36 cellular contexts compared by ENCODE assay signal in genomic region chr9:30597609-30598008, GRCh38.
"Had no signal": no experiment of that assay in that cellular context is flagged by ENCODE, and none has a peak within 500 bp of the region (broad histone marks: within the 10 kb centered on the region; RNA-seq: fewer than 3 reads in every experiment).

No MANE protein-coding gene starts in this region.

- H3K4me3 ChIP-seq: MG63 had no signal

- DNase-seq: MG63, MM.1S, MV-4-11, NCI-H1048, NCI-H1092, NCI-H1092 treated with DMSO at 0.1 percent for 48 hours, NCI-H1105, NCI-H1105 treated with DMSO at 0.1 percent for 48 hours, NCI-H1417, NCI-H1417 treated with DMSO at 0.1 percent for 48 hours, NCI-H1436, NCI-H1436 treated with DMSO at 0.1 percent for 48 hours, NCI-H146, NCI-H1694, NCI-H1694 treated with DMSO at 0.1 percent for 48 hours, NCI-H187, NCI-H187 treated with DMSO at 0.1 percent for 48 hours, NCI-H1930, NCI-H2029, NCI-H2029 treated with DMSO at 0.1 percent for 48 hours, NCI-H2081, NCI-H2081 treated with DMSO at 0.1 percent for 48 hours, NCI-H2107, NCI-H2171, NCI-H2171 treated with DMSO at 0.1 percent for 48 hours, NCI-H2227 treated with DMSO at 0.1 percent for 48 hours, NCI-H226, NCI-H345, NCI-H446, NCI-H446 treated with DMSO at 0.1 percent for 48 hours, NCI-H510A, NCI-H510A treated with DMSO at 0.1 percent for 48 hours, NCI-H524, NCI-H524 treated with DMSO at 0.1 percent for 48 hours, NCI-H526, NCI-H526 treated with DMSO at 0.1 percent for 48 hours had no signal

- H3K27me3 ChIP-seq: MG63 had no signal

- H3K36me3 ChIP-seq: MG63 had no signal

- H3K9me3 ChIP-seq: MG63 had no signal
